8 cellular contexts compared by ENCODE assay signal in the genomic region with DNA sequence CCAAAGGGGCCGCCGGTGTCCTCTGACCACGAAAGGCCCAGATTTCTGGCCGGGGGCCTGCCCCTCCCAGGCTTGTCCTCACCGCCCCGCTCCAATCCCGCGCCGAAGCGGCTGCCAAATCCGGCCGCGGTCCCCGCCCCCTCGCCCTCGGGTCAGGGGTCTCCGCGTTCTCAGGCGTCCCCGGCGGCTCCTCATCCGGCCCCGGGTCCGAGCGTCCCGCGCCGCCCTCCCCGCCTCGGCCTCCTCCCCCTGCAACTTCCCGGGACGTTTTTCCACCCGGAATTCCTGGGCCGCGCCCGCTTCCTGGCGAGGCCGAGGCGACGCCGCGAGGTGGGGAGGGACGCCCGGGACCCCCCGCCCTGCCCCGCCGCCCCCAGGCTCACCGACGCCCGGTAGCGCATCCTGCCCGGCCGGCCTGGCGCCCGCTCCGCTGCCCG. TPM values are rescaled to one million over a fixed set of nuclear protein-coding genes. Genes with fewer than 3 reads are reported as not detected.
DNase-seq lines count a peak whose midpoint lies in the region; ATAC-seq, FAIRE-seq and TF ChIP-seq lines count a peak whose summit lies in the region.

No MANE protein-coding gene starts in this region.

- H3K27me3 ChIP-seq in AG04450 (ENCODE audit: control insufficient read depth, insufficient read depth, low read length) (no peaks in the 10 kb centered on the region), MG63 (no peaks in the 10 kb centered on the region), ascending aorta (no peaks in the 10 kb centered on the region), keratinocyte (ENCODE audit: control insufficient read depth, extremely low read depth, insufficient read depth, low read length) (no peaks in the 10 kb centered on the region), stomach (peaks cover 0 to 6% (median 0%) of the 10 kb centered on the region in 3 donors)

- WGBS in stomach, 5 donors, result 0 to 3% (median 1%) methylated on average over 8 to 57 of the region's 57 CpGs

- H3K36me3 ChIP-seq in MG63 (peaks cover 15% of the 10 kb centered on the region), ascending aorta (peaks cover 27 to 34% of the 10 kb centered on the region in 2 donors), keratinocyte (ENCODE audit: control insufficient read depth in 2 of 2, extremely low read depth in 1 of 2, insufficient read depth in 2 of 2, low read length in 2 of 2) (peaks cover 15 to 17% of the 10 kb centered on the region in 2 experiments), stomach (peaks cover 23 to 38% (median 36%) of the 10 kb centered on the region in 4 donors)

- H3K27ac ChIP-seq in AG04450 (ENCODE audit: low read depth, low read length) (peak overlapping the region; percentile 70), ascending aorta (peak overlapping the region; percentile 90 to 99), keratinocyte (ENCODE audit: control insufficient read depth, insufficient read depth, low read length) (peak overlapping the region; percentile 67), stomach (peak overlapping the region; percentile 96 to 99 (median 98))

- no peak overlapping the region for H2AFZ ChIP-seq in keratinocyte (ENCODE audit: control insufficient read depth, low read length)

- dilution Hi-C loops in keratinocyte (cut with MboI; ENCODE audit: extremely low pct_ligation_motif_present, low sequenced_read_pairs), result no loop called here

- DNase-seq in AG04450 (ENCODE audit: low read depth, low spot score), result no peak
- peak; percentile 39 for DNase-seq in MG63
- DNase-seq in ascending aorta (ENCODE audit: low spot score in 2 of 2), result peak in 1 of 2 donors; percentile 76
- no peak for DNase-seq in keratinocyte (ENCODE audit: low read depth, low spot score)
- peak; percentile 39 for DNase-seq in stomach
- DNase-seq in left lobe of liver (ENCODE audit: low spot score), result no peak
- no peak for DNase-seq in SIG-M5 (lab: John Stamatoyannopoulos, UW)

- intact Hi-C loops in ascending aorta (cut with DNase I) (loop anchor here (10.0 kb wide), 1 partner anchor 229 kb away; the partner anchor contains the start of gene TLCD2), stomach (cut with DNase I; ENCODE audit: low total_unique reads) (no loop called here)

- peak overlapping the region; percentile 74 for H3K9ac ChIP-seq in keratinocyte (ENCODE audit: control insufficient read depth, extremely low read depth, insufficient read depth, low read length)

- peaks cover 10 to 43% of the 10 kb centered on the region in 2 donors for H3K4me1 ChIP-seq in ascending aorta
- H3K4me1 ChIP-seq in keratinocyte (ENCODE audit: control insufficient read depth, extremely low read depth, insufficient read depth, low read length), result peaks cover 18% of the 10 kb centered on the region
- peaks cover 61 to 88% (median 75%) of the 10 kb centered on the region in 4 donors for H3K4me1 ChIP-seq in stomach

- CTCF ChIA-PET in AG04450 (lab: Charles Lee), result no interaction called here

- H3K4me3 ChIP-seq in AG04450 (ENCODE audit: low read depth, low read length) (peak overlapping the region; percentile 77), MG63 (peak overlapping the region; percentile 58), ascending aorta (peak overlapping the region; percentile 93 to 95), keratinocyte (ENCODE audit: control insufficient read depth in 2 of 3, extremely low read depth in 1 of 3, insufficient read depth in 2 of 3, low read depth in 1 of 3, low read length in 3 of 3) (peak overlapping the region; percentile 57 to 74 (median 72)), stomach (peak overlapping the region; percentile 68 to 81 (median 76))

- TF ChIP-seq EP300 in stomach (IDR thresholded peaks at IDR 0.05), result no peak

- TF ChIP-seq CTCF in AG04450 (IDR thresholded peaks at IDR 0.05; ENCODE audit: low read depth, low read length) (no peak), ascending aorta (IDR thresholded peaks at IDR 0.05) (peak in 1 of 3 experiments; percentile 6), keratinocyte (optimal IDR thresholded peaks at IDR 0.05 in 1 of 3, IDR thresholded peaks at IDR 0.05 in 1 of 3, conservative IDR thresholded peaks at IDR 0.05 in 1 of 3; ENCODE audit: extremely low read depth in 1 of 3, insufficient read depth in 2 of 3, low read length in 3 of 3) (no peak), stomach (IDR thresholded peaks at IDR 0.05) (no peak)

- H4K20me1 ChIP-seq in keratinocyte (ENCODE audit: control insufficient read depth, extremely low read depth, insufficient read depth, low read length), result no peaks in the 10 kb centered on the region

- ATAC-seq in GM19395 (IDR thresholded peaks at IDR 0.05; ENCODE audit: unreplicated experiment) (peak; percentile 7), left lobe of liver (no peak)

- H3K9me3 ChIP-seq in AG04450 (ENCODE audit: control insufficient read depth, insufficient read depth, low read length) (peaks cover 11% of the 10 kb centered on the region; the same call in 1 of the 2 replicates), MG63 (no peaks in the 10 kb centered on the region), ascending aorta (no peaks in the 10 kb centered on the region), keratinocyte (ENCODE audit: control insufficient read depth, low read depth, low read length) (no peaks in the 10 kb centered on the region), stomach (no peaks in the 10 kb centered on the region)

- H3K79me2 ChIP-seq in keratinocyte (ENCODE audit: control insufficient read depth, insufficient read depth, low read length), result peaks cover 27% of the 10 kb centered on the region

- POLR2A ChIA-PET in AG04450 (lab: Yijun Ruan, JAX), result no interaction called here

- no peak for TF ChIP-seq POLR2A in stomach (IDR thresholded peaks at IDR 0.05)

- no peak for FAIRE-seq in keratinocyte (lab: Jason Lieb, UNC)

- H3K4me2 ChIP-seq in keratinocyte (ENCODE audit: control insufficient read depth, extremely low read depth, insufficient read depth, low read depth, low read length), result peak overlapping the region; percentile 79

- no peaks in the 10 kb centered on the region for H3K9me1 ChIP-seq in keratinocyte (ENCODE audit: control insufficient read depth, extremely low read depth, insufficient read depth, low read length)

RNA-seq across cellular contexts. Expression of gene MYO1C, which starts 7.2 kb away (rescaled TPM):
- polyA plus RNA-seq in AG04450 (2011; rRNA removed) (147 and 169 TPM in 2 replicates), keratinocyte (101 to 124 TPM (median 117 TPM) in 3 replicates), stomach (10 to 100 TPM; 45.2 to 61.3 (median 54.4) TPM)
- 452 and 566 TPM in 2 replicates for polyA minus RNA-seq in AG04450 (2011; rRNA and poly(A)+ RNA removed)
- 65.5 and 75.2 TPM in 2 replicates for total RNA-seq in MG63 (2014; rRNA removed; shearing (Covaris generic); ENCODE audit: low replicate concordance)
- total RNA-seq in ascending aorta (251 TPM), stomach (100 to 1,000 TPM in 3 of 5 donors, 10 to 100 TPM in 2; 74.2 to 158 (median 107) TPM), left lobe of liver (62.5 TPM)
- polyA plus RNA-seq in keratinocyte (2011; ENCODE audit: low read depth), result 50.1 TPM
- 66.0 and 114 TPM in 2 replicates for polyA plus RNA-seq in keratinocyte (2011; cell fraction: cytosol; rRNA removed)
- polyA plus RNA-seq in keratinocyte (2011; cell fraction: nucleus; rRNA removed), result 169 and 194 TPM in 2 replicates
- polyA plus RNA-seq in keratinocyte (2012; ENCODE audit: low replicate concordance), result 45.2 and 141 TPM in 2 replicates
- polyA minus RNA-seq in keratinocyte, result 277 to 483 TPM (median 317 TPM) in 3 replicates
- polyA minus RNA-seq in keratinocyte (2011; cell fraction: cytosol; rRNA and poly(A)+ RNA removed), result 181 TPM
- polyA minus RNA-seq in keratinocyte (2011; cell fraction: nucleus; rRNA and poly(A)+ RNA removed), result 114 and 148 TPM in 2 replicates

RNA-seq across cellular contexts. Expression of gene CRK, which starts 29.3 kb away (rescaled TPM):
- 88.1 and 110 TPM in 2 replicates for polyA plus RNA-seq in AG04450 (2011; rRNA removed)
- 79.3 and 81.6 TPM in 2 replicates for polyA minus RNA-seq in AG04450 (2011; rRNA and poly(A)+ RNA removed)
- total RNA-seq in MG63 (2014; rRNA removed; shearing (Covaris generic); ENCODE audit: low replicate concordance), result 35.1 and 36.0 TPM in 2 replicates
- total RNA-seq in ascending aorta, result 83.4 TPM
- polyA plus RNA-seq in keratinocyte, result 111 to 127 TPM (median 117 TPM) in 3 replicates
- 62.6 TPM for polyA plus RNA-seq in keratinocyte (2011; ENCODE audit: low read depth)
- 104 and 167 TPM in 2 replicates for polyA plus RNA-seq in keratinocyte (2011; cell fraction: cytosol; rRNA removed)
- 97.2 and 110 TPM in 2 replicates for polyA plus RNA-seq in keratinocyte (2011; cell fraction: nucleus; rRNA removed)
- polyA plus RNA-seq in keratinocyte (2012; ENCODE audit: low replicate concordance), result 53.2 and 70.0 TPM in 2 replicates
- 48.3 to 129 TPM (median 105 TPM) in 3 replicates for polyA minus RNA-seq in keratinocyte
- polyA minus RNA-seq in keratinocyte (2011; cell fraction: cytosol; rRNA and poly(A)+ RNA removed), result 91.1 TPM
- 43.7 and 74.3 TPM in 2 replicates for polyA minus RNA-seq in keratinocyte (2011; cell fraction: nucleus; rRNA and poly(A)+ RNA removed)
- 10 to 100 TPM; 18.2 to 87.5 (median 53.5) TPM for total RNA-seq in stomach
- polyA plus RNA-seq in stomach, result 10 to 100 TPM; 18.0 to 40.5 (median 32.9) TPM
- total RNA-seq in left lobe of liver, result 33.7 TPM

RNA-seq across cellular contexts. Expression of gene INPP5K, which starts 31.1 kb away (rescaled TPM):
- polyA plus RNA-seq in AG04450 (2011; rRNA removed) (23.8 and 25.9 TPM in 2 replicates), keratinocyte (19.9 to 28.0 TPM (median 23.0 TPM) in 3 replicates), stomach (10 to 100 TPM; 22.9 to 27.1 (median 26.6) TPM)
- polyA minus RNA-seq in AG04450 (2011; rRNA and poly(A)+ RNA removed), result 26.9 and 37.9 TPM in 2 replicates
- total RNA-seq in MG63 (2014; rRNA removed; shearing (Covaris generic); ENCODE audit: low replicate concordance), result 30.8 and 75.0 TPM in 2 replicates
- total RNA-seq in ascending aorta (73.7 TPM), stomach (10 to 100 TPM; 38.0 to 97.6 (median 93.4) TPM), left lobe of liver (11.9 TPM)
- polyA plus RNA-seq in keratinocyte (2011; ENCODE audit: low read depth), result 14.3 TPM
- polyA plus RNA-seq in keratinocyte (2011; cell fraction: cytosol; rRNA removed), result 22.1 and 29.6 TPM in 2 replicates
- 24.1 and 25.9 TPM in 2 replicates for polyA plus RNA-seq in keratinocyte (2011; cell fraction: nucleus; rRNA removed)
- polyA plus RNA-seq in keratinocyte (2012; ENCODE audit: low replicate concordance), result 16.0 and 33.2 TPM in 2 replicates
- 28.6 to 53.5 TPM (median 41.6 TPM) in 3 replicates for polyA minus RNA-seq in keratinocyte
- polyA minus RNA-seq in keratinocyte (2011; cell fraction: cytosol; rRNA and poly(A)+ RNA removed), result 35.7 TPM
- 24.8 and 28.7 TPM in 2 replicates for polyA minus RNA-seq in keratinocyte (2011; cell fraction: nucleus; rRNA and poly(A)+ RNA removed)

Comparison
In these comparisons a context has a peak if more than half of its experiments do, and no peak if none do; other contexts are left out.
1. DNase-seq: peak in MG63 (single experiment) and stomach (single experiment); none in AG04450 (single experiment), keratinocyte (single experiment), left lobe of liver (single experiment) and SIG-M5 (single experiment).
2. Peak in every context shown above with its lines, with median percentiles within 50 percentile points of each other: H3K27ac ChIP-seq and H3K4me3 ChIP-seq.